9 cellular contexts compared by ENCODE assay signal in genomic region chr20:46004813-46005505, GRCh38. TPM values are rescaled to one million over a fixed set of nuclear protein-coding genes. Genes with fewer than 3 reads are reported as not detected.
DNase-seq lines count a peak whose midpoint lies in the region; ATAC-seq lines count a peak whose summit lies in the region.
"Had no signal": no experiment of that assay in that cellular context is flagged by ENCODE, and none has a peak within 500 bp of the region (broad histone marks: within the 10 kb centered on the region; RNA-seq: fewer than 3 reads in every experiment).

No MANE protein-coding gene starts in this region.

- H3K9me3 ChIP-seq in mononuclear cell (ENCODE audit: low read depth, low read length): no peaks in the 10 kb centered on the region

- intact Hi-C loops in activated T-helper 2 cell treated with anti-CD3 and anti-CD28 coated beads, Interferon-gamma antibody, Interleukin-2, Interleukin-4, amounts not matched to agents 10 μg/mL and 5 μg/mL and 100 μg/mL, durations not matched to agents 14 hours and 24 hours and 36 hours (cut with micrococcal nuclease): no loop called here

- H3K27ac Mint-ChIP-seq in activated T-helper 2 cell treated with anti-CD3 and anti-CD28 coated beads, Interferon-gamma antibody, Interleukin-2, Interleukin-4, amounts not matched to agents 10 μg/mL and 5 μg/mL and 100 μg/mL, durations not matched to agents 14 hours and 24 hours and 36 hours: no peak overlapping the region

- peaks cover 54% of the 10 kb centered on the region for H3K4me1 Mint-ChIP-seq in activated T-helper 2 cell treated with anti-CD3 and anti-CD28 coated beads, Interferon-gamma antibody, Interleukin-2, Interleukin-4, amounts not matched to agents 10 μg/mL and 5 μg/mL and 100 μg/mL, durations not matched to agents 14 hours and 24 hours and 36 hours (ENCODE audit: low read depth)

- peaks cover 96% of the 10 kb centered on the region for H3K4me1 ChIP-seq in mononuclear cell (ENCODE audit: insufficient read depth, low read length)

- H3K4me3 Mint-ChIP-seq in activated T-helper 2 cell treated with anti-CD3 and anti-CD28 coated beads, Interferon-gamma antibody, Interleukin-2, Interleukin-4, amounts not matched to agents 10 μg/mL and 5 μg/mL and 100 μg/mL, durations not matched to agents 14 hours and 24 hours and 36 hours (ENCODE audit: low read depth): peak overlapping the region; percentile 49

- peaks cover 28% of the 10 kb centered on the region for H3K27me3 Mint-ChIP-seq in activated T-helper 2 cell treated with anti-CD3 and anti-CD28 coated beads, Interferon-gamma antibody, Interleukin-2, Interleukin-4, amounts not matched to agents 10 μg/mL and 5 μg/mL and 100 μg/mL, durations not matched to agents 14 hours and 24 hours and 36 hours (ENCODE audit: low read depth)

- DNase-seq in Daoy (ENCODE audit: low read depth): peak; percentile 35
- peak; percentile 43 for DNase-seq in M059J (ENCODE audit: low read depth)
- no peak for DNase-seq in activated T-helper 2 cell treated with anti-CD3 and anti-CD28 coated beads, Interferon-gamma antibody, Interleukin-2, Interleukin-4, amounts not matched to agents 10 μg/mL and 5 μg/mL and 100 μg/mL, durations not matched to agents 14 hours and 24 hours and 36 hours (ENCODE audit: low spot score)
- no peak for DNase-seq in effector CD4-positive, alpha-beta T cell
- DNase-seq: NCI-H524 treated with DMSO at 0.1 percent for 48 hours had no signal

- peak overlapping the region; percentile 2 for H3K4me3 ChIP-seq in mononuclear cell (ENCODE audit: low read length)

- H3K9me3 Mint-ChIP-seq in activated T-helper 2 cell treated with anti-CD3 and anti-CD28 coated beads, Interferon-gamma antibody, Interleukin-2, Interleukin-4, amounts not matched to agents 10 μg/mL and 5 μg/mL and 100 μg/mL, durations not matched to agents 14 hours and 24 hours and 36 hours: no peaks in the 10 kb centered on the region

- H3K36me3 Mint-ChIP-seq in activated T-helper 2 cell treated with anti-CD3 and anti-CD28 coated beads, Interferon-gamma antibody, Interleukin-2, Interleukin-4, amounts not matched to agents 10 μg/mL and 5 μg/mL and 100 μg/mL, durations not matched to agents 14 hours and 24 hours and 36 hours (ENCODE audit: low read depth): no peaks in the 10 kb centered on the region

- H3K27me3 ChIP-seq in mononuclear cell (ENCODE audit: insufficient read depth, low read length): peaks cover 16% of the 10 kb centered on the region

- ATAC-seq in HG03354 (IDR thresholded peaks at IDR 0.05; ENCODE audit: poor library complexity, severe bottlenecking, unreplicated experiment) (no peak), HG03196 (IDR thresholded peaks at IDR 0.05; ENCODE audit: unreplicated experiment) (no peak), HG02798 (IDR thresholded peaks at IDR 0.05; ENCODE audit: poor library complexity, unreplicated experiment) (no peak)

RNA-seq across cellular contexts. Expression of gene MMP9, which starts 3.7 kb away (rescaled TPM):
- 2.8 and 6.8 TPM in 2 replicates for total RNA-seq in Daoy (2014; rRNA removed; shearing (Covaris generic))
- 1.5 and 2.3 TPM in 2 replicates for total RNA-seq in M059J (2014; rRNA removed; shearing (Covaris generic))
- total RNA-seq in activated T-helper 2 cell treated with anti-CD3 and anti-CD28 coated beads, Interferon-gamma antibody, Interleukin-2, Interleukin-4, amounts not matched to agents 10 μg/mL and 5 μg/mL and 100 μg/mL, durations not matched to agents 14 hours and 24 hours and 36 hours: 0.16 TPM in 1 of 2 replicates, not detected in the other
- total RNA-seq in mononuclear cell: 3.0 TPM

RNA-seq across cellular contexts. Expression of gene SLC12A5, which starts 24.1 kb away (rescaled TPM):
- 0.54 TPM in 1 of 2 replicates, not detected in the other for total RNA-seq in Daoy (2014; rRNA removed; shearing (Covaris generic))
- total RNA-seq in M059J (2014; rRNA removed; shearing (Covaris generic)): 0.37 and 1.8 TPM in 2 replicates
- total RNA-seq in activated T-helper 2 cell treated with anti-CD3 and anti-CD28 coated beads, Interferon-gamma antibody, Interleukin-2, Interleukin-4, amounts not matched to agents 10 μg/mL and 5 μg/mL and 100 μg/mL, durations not matched to agents 14 hours and 24 hours and 36 hours: 0.73 TPM in 1 of 2 replicates, not detected in the other
- 0.10 TPM for total RNA-seq in mononuclear cell

RNA-seq across cellular contexts. Expression of gene ZNF335, which starts 33.0 kb away (rescaled TPM):
- 9.5 and 12.1 TPM in 2 replicates for total RNA-seq in Daoy (2014; rRNA removed; shearing (Covaris generic))
- 8.4 and 13.0 TPM in 2 replicates for total RNA-seq in M059J (2014; rRNA removed; shearing (Covaris generic))
- total RNA-seq in activated T-helper 2 cell treated with anti-CD3 and anti-CD28 coated beads, Interferon-gamma antibody, Interleukin-2, Interleukin-4, amounts not matched to agents 10 μg/mL and 5 μg/mL and 100 μg/mL, durations not matched to agents 14 hours and 24 hours and 36 hours: 35.7 and 36.1 TPM in 2 replicates
- 49.4 TPM for total RNA-seq in mononuclear cell

Comparison
In these comparisons a context has a peak if more than half of its experiments do, and no peak if none do; other contexts are left out.
1. DNase-seq: peak in Daoy (single experiment) and M059J (single experiment); none in activated T-helper 2 cell treated with anti-CD3 and anti-CD28 coated beads, Interferon-gamma antibody, Interleukin-2, Interleukin-4, amounts not matched to agents 10 μg/mL and 5 μg/mL and 100 μg/mL, durations not matched to agents 14 hours and 24 hours and 36 hours (single experiment) and effector CD4-positive, alpha-beta T cell (single experiment).